8 cellular contexts compared by ENCODE assay signal in the genomic region with DNA sequence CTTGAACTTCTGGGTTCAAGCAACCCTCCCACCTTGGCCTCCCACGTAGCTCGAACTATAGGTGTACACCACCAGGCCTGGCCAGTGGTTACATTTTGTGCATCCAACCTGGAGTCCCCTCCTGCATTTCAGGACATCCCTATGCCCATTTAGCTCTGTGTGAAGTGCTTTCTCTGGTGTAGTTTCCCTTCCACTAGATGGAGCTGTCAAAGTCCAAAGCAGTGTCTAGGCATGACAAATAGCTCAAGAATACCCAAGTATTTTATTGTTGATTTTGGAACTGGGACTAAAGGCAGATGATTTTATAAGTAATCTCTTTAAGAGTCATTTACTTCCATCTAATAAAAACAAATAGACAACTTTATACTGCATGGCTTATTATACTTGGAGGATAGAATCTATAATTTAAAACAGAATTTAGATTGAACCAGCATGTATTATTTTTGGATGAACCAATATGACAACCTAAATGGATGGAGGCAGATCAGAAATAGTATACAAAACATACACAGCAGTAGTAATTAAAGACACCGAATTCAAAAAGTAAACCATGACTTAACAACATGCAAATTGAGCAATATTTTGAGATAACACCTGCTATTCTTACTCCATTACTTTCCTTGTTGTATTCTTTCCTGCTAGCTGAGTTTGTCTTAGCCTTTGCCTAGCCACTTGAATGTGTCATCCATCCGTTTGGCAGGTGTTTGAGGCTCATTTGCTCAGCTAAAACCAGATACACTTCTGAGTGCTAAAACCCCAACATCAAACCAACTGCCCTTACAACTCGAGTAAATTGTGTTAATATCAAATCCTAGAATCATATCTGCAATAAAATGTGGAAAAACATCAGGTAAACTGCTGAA. TPM values are rescaled to one million over a fixed set of nuclear protein-coding genes. Genes with fewer than 3 reads are reported as not detected.
DNase-seq lines count a peak whose midpoint lies in the region; ATAC-seq, FAIRE-seq and TF ChIP-seq lines count a peak whose summit lies in the region.

No MANE protein-coding gene starts in this region.

- H3K9me3 ChIP-seq in HepG2 (ENCODE audit: low read length) = no peaks in the 10 kb centered on the region
- H3K9me3 ChIP-seq in aorta (ENCODE audit: control insufficient read depth, low read length) = no peaks in the 10 kb centered on the region

- H3K79me2 ChIP-seq in HepG2 (ENCODE audit: insufficient read depth, low read length) = no peaks in the 10 kb centered on the region

- TF ChIP-seq CTCF in LNCaP clone FGC (IDR thresholded peaks at IDR 0.05; ENCODE audit: control insufficient read depth, extremely low read depth, insufficient read depth) = peak; percentile 82
- TF ChIP-seq CTCF in HepG2 (CRISPR knock-in tag; IDR thresholded peaks at IDR 0.05) = peak; percentile 64
- TF ChIP-seq CTCF in omental fat pad (IDR thresholded peaks at IDR 0.05) = no peak

- POLR2A ChIA-PET in HepG2 (lab: Yijun Ruan, JAX) = interaction anchor here (0.7 to 1.1 kb wide), 2 partner anchors 105 to 209 kb away, joined by 3 read pairs; no protein-coding TSS in a partner anchor

- CTCF ChIA-PET in HepG2 (lab: Yijun Ruan, JAX; ENCODE audit: low intra/inter-chr PET ratio, low total read pairs) = interaction anchor here (0.8 kb wide), 1 partner anchor 105 kb away, joined by 4 read pairs; no protein-coding TSS in a partner anchor

- in situ Hi-C loops in HepG2 (cut with HindIII; ENCODE audit: extremely low pct_ligation_motif_present, low pct_unique_long_range_greater_than_20kb) = no loop called here

- intact Hi-C loops in left ventricle myocardium superior (cut with micrococcal nuclease) = no loop called here
- intact Hi-C loops in cardiac septum (cut with DNase I) = no loop called here
- intact Hi-C loops in HepG2 (cut with micrococcal nuclease; ENCODE audit: unreplicated experiment) = no loop called here
- intact Hi-C loops in aorta (cut with DNase I) = no loop called here

- H3K36me3 ChIP-seq in HepG2 (replicated peaks in 1 of 2; ENCODE audit: control insufficient read depth in 1 of 2, insufficient read depth in 2 of 2, low read length in 2 of 2) (peaks cover 8 to 46% of the 10 kb centered on the region in 2 experiments; a peak in 4 of 5 replicates), aorta (ENCODE audit: control insufficient read depth in 1 of 2, insufficient read depth in 2 of 2, low read length in 1 of 2) (peaks cover 6 to 15% of the 10 kb centered on the region in 2 donors)

- H3K9ac ChIP-seq in HepG2 (ENCODE audit: insufficient read depth, low read depth, low read length) = no peak overlapping the region

- TF ChIP-seq RAD21 in HepG2 (CRISPR knock-in tag; IDR thresholded peaks at IDR 0.05) = no peak

- H3K4me2 ChIP-seq in HepG2 (ENCODE audit: low read depth, low read length) = no peak overlapping the region

- H4K20me1 ChIP-seq in HepG2 (ENCODE audit: insufficient read depth, low read length) = no peaks in the 10 kb centered on the region

- peak; percentile 86 for FAIRE-seq in HepG2 (lab: Jason Lieb, UNC)

- no peak for TF ChIP-seq POLR2A in HepG2 (IDR thresholded peaks at IDR 0.05; ENCODE audit: insufficient read depth in 1 of 2, low read depth in 2 of 2, low read length in 2 of 2)

- H3K4me3 ChIP-seq in LNCaP clone FGC (ENCODE audit: low read depth, low read length) (no peak overlapping the region), HepG2 (replicated peaks in 1 of 3; ENCODE audit: insufficient read depth in 1 of 3, low read depth in 2 of 3, low read length in 3 of 3) (no peak overlapping the region), aorta (ENCODE audit: low read length in 2 of 2) (no peak overlapping the region)

- BruUV-seq in HepG2 (replicated peaks; lab: Mats Ljungman, UMichigan) = no TSS peak

- 80% methylated on average over 5 of the region's 5 CpGs for WGBS in HepG2 (ENCODE audit: low lambda C conversion rate)
- WGBS in aorta, 2 donors = 76 to 81% methylated on average over 5 of the region's 5 CpGs

- no peak for TF ChIP-seq EP300 in HepG2 (IDR thresholded peaks at IDR 0.05; ENCODE audit: low read depth in 2 of 2, low read length in 2 of 2)
- no peak for TF ChIP-seq EP300 in HepG2 (CRISPR knock-in tag; IDR thresholded peaks at IDR 0.05; ENCODE audit: borderline replicate concordance)

- H3K27me3 ChIP-seq in HepG2 (ENCODE audit: control insufficient read depth in 1 of 2, insufficient read depth in 2 of 2, low read length in 2 of 2) (no peaks in the 10 kb centered on the region), aorta (ENCODE audit: control insufficient read depth in 1 of 2, insufficient read depth in 2 of 2, low read length in 1 of 2) (no peaks in the 10 kb centered on the region)

- H3K4me1 ChIP-seq in HepG2 (ENCODE audit: insufficient read depth, low read length) = no peaks in the 10 kb centered on the region
- H3K4me1 ChIP-seq in aorta (ENCODE audit: control insufficient read depth in 1 of 2, insufficient read depth in 2 of 2, low read length in 2 of 2) = no peaks in the 10 kb centered on the region

- peak; percentile 11 for ATAC-seq in left ventricle myocardium superior
- ATAC-seq in HepG2 = peak; percentile 93
- no peak for ATAC-seq in aorta (ENCODE audit: low FRiP score)
- ATAC-seq in GM19452 (IDR thresholded peaks at IDR 0.05; ENCODE audit: unreplicated experiment) = no peak
- no peak for ATAC-seq in omental fat pad (ENCODE audit: low FRiP score)

- no peak overlapping the region for H2AFZ ChIP-seq in HepG2 (ENCODE audit: low read length)

- H3K27ac ChIP-seq in HepG2 (ENCODE audit: extremely low read length, insufficient read depth, low read length) (no peak overlapping the region), aorta (ENCODE audit: low read depth in 1 of 2, low read length in 2 of 2) (no peak overlapping the region)

- DNase-seq in left ventricle myocardium superior (no peak), cardiac septum (ENCODE audit: low spot score) (no peak), LNCaP clone FGC (ENCODE audit: low read depth) (peak; percentile 81), amniotic epithelial cell (ENCODE audit: low read depth) (peak; percentile 57), HepG2 (ENCODE audit: low spot score) (peak; percentile 57), aorta (no peak), omental fat pad (ENCODE audit: low spot score) (no peak)

RNA-seq across cellular contexts. Expression of a gene that starts 37.7 kb away (rescaled TPM):
- total RNA-seq in left ventricle myocardium superior (26.8 TPM), cardiac septum (30.3 TPM), HepG2 (2016; rRNA removed; fragmentation: Illumina TruSeq; extraction: Trizol) (12.3 and 14.0 TPM in 2 replicates), aorta (10 to 100 TPM; 32.0 to 34.9 TPM), omental fat pad (10 to 100 TPM in 3 of 4 donors, 1 to 10 TPM in 1; 9.5 to 20.5 (median 16.6) TPM)
- 7.3 TPM in 2 replicates for total RNA-seq in HepG2 (2016; cell fraction: cytosol; rRNA removed; fragmentation: Illumina TruSeq; extraction: Trizol; ENCODE audit: low read depth)
- 9.2 and 11.4 TPM in 2 replicates for total RNA-seq in HepG2 (2016; cell fraction: insoluble cytoplasmic fraction; rRNA removed; fragmentation: Illumina TruSeq; extraction: Trizol)
- 8.2 and 8.4 TPM in 2 replicates for total RNA-seq in HepG2 (2016; cell fraction: membrane; rRNA removed; fragmentation: Illumina TruSeq; extraction: Trizol)
- total RNA-seq in HepG2 (2016; cell fraction: nucleus; rRNA removed; fragmentation: Illumina TruSeq; extraction: Trizol) = 14.1 and 16.0 TPM in 2 replicates
- polyA plus RNA-seq in HepG2 (2011; rRNA removed) (11.9 and 15.1 TPM in 2 replicates), aorta (10 to 100 TPM; 12.6 to 13.5 TPM)
- polyA plus RNA-seq in HepG2 (2011; cell fraction: cytosol; rRNA removed) = 9.5 and 9.7 TPM in 2 replicates
- 18.6 and 26.1 TPM in 2 replicates for polyA plus RNA-seq in HepG2 (2011; cell fraction: nucleus; rRNA removed)
- polyA plus RNA-seq in HepG2 (2012) = 13.8 and 16.8 TPM in 2 replicates
- 2.1 and 2.2 TPM in 2 replicates for polyA plus RNA-seq in HepG2 (2016; cell fraction: cytosol; fragmentation: Illumina TruSeq; extraction: Trizol; ENCODE audit: low read depth)
- polyA plus RNA-seq in HepG2 (2016; cell fraction: insoluble cytoplasmic fraction; fragmentation: Illumina TruSeq; extraction: Trizol; ENCODE audit: low read depth) = 14.9 and 16.1 TPM in 2 replicates
- polyA plus RNA-seq in HepG2 (2016; cell fraction: membrane; fragmentation: Illumina TruSeq; extraction: Trizol; ENCODE audit: low read depth) = 4.8 and 5.1 TPM in 2 replicates
- polyA plus RNA-seq in HepG2 (2016; cell fraction: nucleus; fragmentation: Illumina TruSeq; extraction: Trizol; ENCODE audit: insufficient read depth, low read depth) = 39.1 and 47.3 TPM in 2 replicates
- 22.1 and 23.5 TPM in 2 replicates for polyA minus RNA-seq in HepG2 (2011; rRNA and poly(A)+ RNA removed; ENCODE audit: low replicate concordance)
- 10.5 and 14.5 TPM in 2 replicates for polyA minus RNA-seq in HepG2 (2011; cell fraction: cytosol; rRNA and poly(A)+ RNA removed)
- polyA minus RNA-seq in HepG2 (2011; cell fraction: nucleus; rRNA and poly(A)+ RNA removed) = 26.1 and 28.6 TPM in 2 replicates

RNA-seq across cellular contexts. Expression of a gene that starts 44.4 kb away (rescaled TPM):
- total RNA-seq in left ventricle myocardium superior = 8.8 TPM
- total RNA-seq in cardiac septum = 8.6 TPM
- 6.2 and 20.5 TPM in 2 replicates for total RNA-seq in HepG2 (2016; rRNA removed; fragmentation: Illumina TruSeq; extraction: Trizol)
- 12.0 and 12.8 TPM in 2 replicates for total RNA-seq in HepG2 (2016; cell fraction: cytosol; rRNA removed; fragmentation: Illumina TruSeq; extraction: Trizol; ENCODE audit: low read depth)
- total RNA-seq in HepG2 (2016; cell fraction: insoluble cytoplasmic fraction; rRNA removed; fragmentation: Illumina TruSeq; extraction: Trizol) = 5.1 and 23.0 TPM in 2 replicates
- total RNA-seq in HepG2 (2016; cell fraction: membrane; rRNA removed; fragmentation: Illumina TruSeq; extraction: Trizol) = 9.4 and 10.5 TPM in 2 replicates
- 29.9 and 34.8 TPM in 2 replicates for total RNA-seq in HepG2 (2016; cell fraction: nucleus; rRNA removed; fragmentation: Illumina TruSeq; extraction: Trizol)
- 40.1 and 47.1 TPM in 2 replicates for polyA plus RNA-seq in HepG2 (2011; rRNA removed)
- 10.2 and 16.0 TPM in 2 replicates for polyA plus RNA-seq in HepG2 (2011; cell fraction: cytosol; rRNA removed)
- 348 and 418 TPM in 2 replicates for polyA plus RNA-seq in HepG2 (2011; cell fraction: nucleus; rRNA removed)
- polyA plus RNA-seq in HepG2 (2012) = 24.6 and 25.8 TPM in 2 replicates
- 1.7 and 2.7 TPM in 2 replicates for polyA plus RNA-seq in HepG2 (2016; cell fraction: cytosol; fragmentation: Illumina TruSeq; extraction: Trizol; ENCODE audit: low read depth)
- 4.5 and 5.0 TPM in 2 replicates for polyA plus RNA-seq in HepG2 (2016; cell fraction: insoluble cytoplasmic fraction; fragmentation: Illumina TruSeq; extraction: Trizol; ENCODE audit: low read depth)
- 3.1 and 3.2 TPM in 2 replicates for polyA plus RNA-seq in HepG2 (2016; cell fraction: membrane; fragmentation: Illumina TruSeq; extraction: Trizol; ENCODE audit: low read depth)
- 84.2 and 91.0 TPM in 2 replicates for polyA plus RNA-seq in HepG2 (2016; cell fraction: nucleus; fragmentation: Illumina TruSeq; extraction: Trizol; ENCODE audit: insufficient read depth, low read depth)
- 27.1 and 44.8 TPM in 2 replicates for polyA minus RNA-seq in HepG2 (2011; rRNA and poly(A)+ RNA removed; ENCODE audit: low replicate concordance)
- polyA minus RNA-seq in HepG2 (2011; cell fraction: cytosol; rRNA and poly(A)+ RNA removed) = 6.7 and 7.4 TPM in 2 replicates
- 93.3 and 102 TPM in 2 replicates for polyA minus RNA-seq in HepG2 (2011; cell fraction: nucleus; rRNA and poly(A)+ RNA removed)
- 10 to 100 TPM; 25.7 to 50.3 TPM for total RNA-seq in aorta
- 100 to 1,000 TPM in 1 of 2 donors, 10 to 100 TPM in 1; 17.5 to 116 TPM for polyA plus RNA-seq in aorta
- total RNA-seq in omental fat pad = 10 to 100 TPM in 3 of 4 donors, 1 to 10 TPM in 1; 8.8 to 19.9 (median 18.8) TPM

RNA-seq across cellular contexts. Expression of a gene that starts 52.5 kb away (rescaled TPM):
- 67.4 TPM for total RNA-seq in left ventricle myocardium superior
- 48.3 TPM for total RNA-seq in cardiac septum
- total RNA-seq in HepG2 (2016; rRNA removed; fragmentation: Illumina TruSeq; extraction: Trizol) = 94.8 and 98.8 TPM in 2 replicates
- 58.6 and 75.0 TPM in 2 replicates for total RNA-seq in HepG2 (2016; cell fraction: cytosol; rRNA removed; fragmentation: Illumina TruSeq; extraction: Trizol; ENCODE audit: low read depth)
- 87.5 and 109 TPM in 2 replicates for total RNA-seq in HepG2 (2016; cell fraction: insoluble cytoplasmic fraction; rRNA removed; fragmentation: Illumina TruSeq; extraction: Trizol)
- 55.1 and 58.3 TPM in 2 replicates for total RNA-seq in HepG2 (2016; cell fraction: membrane; rRNA removed; fragmentation: Illumina TruSeq; extraction: Trizol)
- 52.6 and 55.8 TPM in 2 replicates for total RNA-seq in HepG2 (2016; cell fraction: nucleus; rRNA removed; fragmentation: Illumina TruSeq; extraction: Trizol)
- polyA plus RNA-seq in HepG2 (2011; rRNA removed) = 39.1 and 59.0 TPM in 2 replicates
- 41.9 and 50.0 TPM in 2 replicates for polyA plus RNA-seq in HepG2 (2011; cell fraction: cytosol; rRNA removed)
- polyA plus RNA-seq in HepG2 (2011; cell fraction: nucleus; rRNA removed) = 16.2 and 19.6 TPM in 2 replicates
- polyA plus RNA-seq in HepG2 (2012) = 50.6 and 61.7 TPM in 2 replicates
- polyA plus RNA-seq in HepG2 (2016; cell fraction: cytosol; fragmentation: Illumina TruSeq; extraction: Trizol; ENCODE audit: low read depth) = 44.0 and 51.8 TPM in 2 replicates
- polyA plus RNA-seq in HepG2 (2016; cell fraction: insoluble cytoplasmic fraction; fragmentation: Illumina TruSeq; extraction: Trizol; ENCODE audit: low read depth) = 98.2 and 115 TPM in 2 replicates
- 42.6 and 42.8 TPM in 2 replicates for polyA plus RNA-seq in HepG2 (2016; cell fraction: membrane; fragmentation: Illumina TruSeq; extraction: Trizol; ENCODE audit: low read depth)
- 76.3 and 79.7 TPM in 2 replicates for polyA plus RNA-seq in HepG2 (2016; cell fraction: nucleus; fragmentation: Illumina TruSeq; extraction: Trizol; ENCODE audit: insufficient read depth, low read depth)
- 28.2 and 51.0 TPM in 2 replicates for polyA minus RNA-seq in HepG2 (2011; rRNA and poly(A)+ RNA removed; ENCODE audit: low replicate concordance)
- polyA minus RNA-seq in HepG2 (2011; cell fraction: cytosol; rRNA and poly(A)+ RNA removed) = 38.0 and 41.7 TPM in 2 replicates
- polyA minus RNA-seq in HepG2 (2011; cell fraction: nucleus; rRNA and poly(A)+ RNA removed) = 37.7 and 41.8 TPM in 2 replicates
- total RNA-seq in aorta = 10 to 100 TPM; 34.4 to 37.2 TPM
- 10 to 100 TPM; 45.2 to 58.2 TPM for polyA plus RNA-seq in aorta
- 10 to 100 TPM; 59.1 to 88.7 (median 69.2) TPM for total RNA-seq in omental fat pad

Comparison
In these comparisons a context has a peak if more than half of its experiments do, and no peak if none do; other contexts are left out.
1. ATAC-seq: peak in left ventricle myocardium superior (single experiment) and HepG2 (single experiment); none in aorta (single experiment), GM19452 (single experiment) and omental fat pad (single experiment).
2. DNase-seq: peak in LNCaP clone FGC (single experiment), amniotic epithelial cell (single experiment) and HepG2 (single experiment); none in left ventricle myocardium superior (single experiment), cardiac septum (single experiment), aorta (0 of 2) and omental fat pad (single experiment).
3. CTCF ChIP-seq: peak in LNCaP clone FGC (single experiment) and HepG2 (single experiment); none in omental fat pad (0 of 3).